Comparison of ENCODE assay signal across 10 cellular contexts in genomic region chr22:37559521-37559900, GRCh38. TPM values are rescaled to one million over a fixed set of nuclear protein-coding genes. Genes with fewer than 3 reads are reported as not detected.
DNase-seq lines count a peak whose midpoint lies in the region; ATAC-seq and TF ChIP-seq lines count a peak whose summit lies in the region.
"Had no signal": no experiment of that assay in that cellular context is flagged by ENCODE, and none has a peak within 500 bp of the region (broad histone marks: within the 10 kb centered on the region; RNA-seq: fewer than 3 reads in every experiment).

No MANE protein-coding gene starts in this region.

- H3K27ac Mint-ChIP-seq in nephron progenitor cell = no peak overlapping the region
- no peak overlapping the region for H3K27ac Mint-ChIP-seq in activated naive CD8-positive, alpha-beta T cell treated with anti-CD3 and anti-CD28 coated beads, Interleukin-2, amount 50 U/mL, for 24 hours

- peaks cover 12% of the 10 kb centered on the region for H3K4me1 ChIP-seq in right cardiac atrium (ENCODE audit: control insufficient read depth, insufficient read depth, low read length)
- peaks cover 14 to 32% of the 10 kb centered on the region in 2 donors for H3K4me1 ChIP-seq in esophagus (ENCODE audit: control insufficient read depth in 2 of 2, insufficient read depth in 2 of 2, low read length in 1 of 2)
- peaks cover 56% of the 10 kb centered on the region for H3K4me1 ChIP-seq in vagina

- intact Hi-C loops in right cardiac atrium (cut with DNase I) (no loop called here), cardiac septum (cut with DNase I) (no loop called here), vagina (cut with DNase I) (no loop called here)

- no peaks in the 10 kb centered on the region for H3K36me3 Mint-ChIP-seq in nephron progenitor cell (ENCODE audit: low read depth)
- no peaks in the 10 kb centered on the region for H3K36me3 Mint-ChIP-seq in activated naive CD8-positive, alpha-beta T cell treated with anti-CD3 and anti-CD28 coated beads, Interleukin-2, amount 50 U/mL, for 24 hours (ENCODE audit: low read depth)

- DNase-seq in right cardiac atrium (peak in 1 of 3 donors; percentile 35), cardiac septum (ENCODE audit: low spot score) (no peak), nephron progenitor cell (no peak), vagina (ENCODE audit: extremely low spot score in 2 of 2) (no peak), DMS53 treated with DMSO at 0.1 percent for 48 hours (lab: John Stamatoyannopoulos, UW; ENCODE audit: unreplicated experiment) (no peak)
- no peak for DNase-seq in activated naive CD8-positive, alpha-beta T cell treated with anti-CD3 and anti-CD28 coated beads, Interleukin-2, amount 50 U/mL, for 24 hours

- TF ChIP-seq CTCF in nephron progenitor cell (IDR thresholded peaks at IDR 0.05) = no peak
- TF ChIP-seq CTCF in vagina (IDR thresholded peaks at IDR 0.05) = peak in 1 of 3 experiments; percentile 7

- no peaks in the 10 kb centered on the region for H3K9me3 ChIP-seq in right cardiac atrium (ENCODE audit: control insufficient read depth, low read length)
- H3K9me3 ChIP-seq in esophagus (ENCODE audit: control insufficient read depth in 2 of 2, insufficient read depth in 1 of 2, low read depth in 1 of 2, low read length in 1 of 2) = no peaks in the 10 kb centered on the region
- H3K9me3 ChIP-seq in vagina = no peaks in the 10 kb centered on the region

- H3K4me1 Mint-ChIP-seq in nephron progenitor cell = peaks cover 64% of the 10 kb centered on the region
- peaks cover 19% of the 10 kb centered on the region for H3K4me1 Mint-ChIP-seq in activated naive CD8-positive, alpha-beta T cell treated with anti-CD3 and anti-CD28 coated beads, Interleukin-2, amount 50 U/mL, for 24 hours

- H3K27me3 Mint-ChIP-seq in nephron progenitor cell (ENCODE audit: low read depth, poor library complexity) = peaks cover 17% of the 10 kb centered on the region
- peaks cover 63% of the 10 kb centered on the region for H3K27me3 Mint-ChIP-seq in activated naive CD8-positive, alpha-beta T cell treated with anti-CD3 and anti-CD28 coated beads, Interleukin-2, amount 50 U/mL, for 24 hours

- no peak for TF ChIP-seq POLR2A in vagina (IDR thresholded peaks at IDR 0.05)

- H3K27ac ChIP-seq in right cardiac atrium (ENCODE audit: low read length) (peak overlapping the region; percentile 92), esophagus (ENCODE audit: low read depth in 2 of 2, low read length in 1 of 2) (peak overlapping the region; percentile 96 to 97), vagina (peak overlapping the region; percentile 99)

- peak overlapping the region; percentile 74 for H3K4me3 Mint-ChIP-seq in nephron progenitor cell
- no peak overlapping the region for H3K4me3 Mint-ChIP-seq in activated naive CD8-positive, alpha-beta T cell treated with anti-CD3 and anti-CD28 coated beads, Interleukin-2, amount 50 U/mL, for 24 hours

- no peaks in the 10 kb centered on the region for H3K27me3 ChIP-seq in right cardiac atrium (ENCODE audit: control insufficient read depth, insufficient read depth)
- H3K27me3 ChIP-seq in esophagus (ENCODE audit: control insufficient read depth in 1 of 2, insufficient read depth in 2 of 2, low read length in 2 of 2) = no peaks in the 10 kb centered on the region
- H3K27me3 ChIP-seq in vagina = no peaks in the 10 kb centered on the region

- WGBS in right cardiac atrium = 65% methylated on average over 6 of the region's 6 CpGs
- WGBS in esophagus, 2 donors = 68 to 80% methylated on average over 6 of the region's 6 CpGs

- H3K36me3 ChIP-seq in esophagus (ENCODE audit: control insufficient read depth in 2 of 2, insufficient read depth in 2 of 2, low read length in 1 of 2) = peaks cover 0 to 3% of the 10 kb centered on the region in 2 donors
- peaks cover 0 to 3% of the 10 kb centered on the region in 2 donors for H3K36me3 ChIP-seq in vagina

- H3K4me3 ChIP-seq in right cardiac atrium (ENCODE audit: low read length) (peak overlapping the region; percentile 90), esophagus (ENCODE audit: low read depth in 1 of 2, low read length in 2 of 2) (peak overlapping the region; percentile 32 to 79), vagina (peak overlapping the region; percentile 84 to 89)

- no peaks in the 10 kb centered on the region for H3K9me3 Mint-ChIP-seq in nephron progenitor cell
- H3K9me3 Mint-ChIP-seq in activated naive CD8-positive, alpha-beta T cell treated with anti-CD3 and anti-CD28 coated beads, Interleukin-2, amount 50 U/mL, for 24 hours = no peaks in the 10 kb centered on the region

- no peak for ATAC-seq in right cardiac atrium
- no peak for ATAC-seq in HG02870 (IDR thresholded peaks at IDR 0.05; ENCODE audit: unreplicated experiment)
- ATAC-seq in activated naive CD8-positive, alpha-beta T cell treated with anti-CD3 and anti-CD28 coated beads, Interleukin-2, amount 50 U/mL, for 24 hours = no peak

RNA-seq across cellular contexts. Expression of gene CDC42EP1, which starts 0.8 kb away (rescaled TPM):
- total RNA-seq in right cardiac atrium (10 to 100 TPM; 19.7 to 31.3 (median 21.7) TPM), cardiac septum (18.8 TPM), vagina (46.2 TPM)
- polyA plus RNA-seq in right cardiac atrium (20.7 TPM), esophagus (10 to 100 TPM; 50.1 to 64.3 TPM)

RNA-seq across cellular contexts. Expression of gene LGALS2, which starts 20.4 kb away (rescaled TPM):
- total RNA-seq in right cardiac atrium (under 1 TPM in 1 of 4 donors, not detected in 3; 0.44 TPM), cardiac septum (not detected), vagina (not detected)
- polyA plus RNA-seq in right cardiac atrium (not detected), esophagus (1 to 10 TPM in 1 of 2 donors, under 1 TPM in 1; 0.20 to 1.3 TPM)
- total RNA-seq: bronchial epithelial cell, myocyte had no signal

RNA-seq across cellular contexts. Expression of gene CARD10, which starts 40.3 kb away (rescaled TPM):
- total RNA-seq in right cardiac atrium = 10 to 100 TPM in 2 of 4 donors, 1 to 10 TPM in 2; 6.6 to 11.4 (median 9.6) TPM
- polyA plus RNA-seq in right cardiac atrium = 8.3 TPM
- total RNA-seq in cardiac septum = 6.0 TPM
- polyA plus RNA-seq in esophagus = 10 to 100 TPM; 13.0 to 13.1 TPM
- total RNA-seq in vagina = 11.0 TPM

RNA-seq across cellular contexts. Expression of gene GGA1, which starts 49.1 kb away (rescaled TPM):
- 10 to 100 TPM; 23.3 to 29.0 (median 26.0) TPM for total RNA-seq in right cardiac atrium
- 27.2 TPM for polyA plus RNA-seq in right cardiac atrium
- 32.5 TPM for total RNA-seq in cardiac septum
- polyA plus RNA-seq in esophagus = 10 to 100 TPM; 34.2 to 55.6 TPM
- 45.7 TPM for total RNA-seq in vagina
